ENCODE assay signal across 1 cellular context in genomic region chr7:43764039-43764789, GRCh38.
TF ChIP-seq lines count a peak whose summit lies in the region.

No MANE protein-coding gene starts in this region.

TF ChIP-seq in HepG2, 621 proteins besides CTCF, POLR2A, EP300 and RAD21 (continued from another document):
- no peak for TF ChIP-seq ZNF639 (CRISPR knock-in tag; conservative IDR thresholded peaks at IDR 0.05)
TF ChIP-seq in HepG2: peak in this region for 4.
